ENCODE assay signal across 9 cellular contexts in the genomic region with DNA sequence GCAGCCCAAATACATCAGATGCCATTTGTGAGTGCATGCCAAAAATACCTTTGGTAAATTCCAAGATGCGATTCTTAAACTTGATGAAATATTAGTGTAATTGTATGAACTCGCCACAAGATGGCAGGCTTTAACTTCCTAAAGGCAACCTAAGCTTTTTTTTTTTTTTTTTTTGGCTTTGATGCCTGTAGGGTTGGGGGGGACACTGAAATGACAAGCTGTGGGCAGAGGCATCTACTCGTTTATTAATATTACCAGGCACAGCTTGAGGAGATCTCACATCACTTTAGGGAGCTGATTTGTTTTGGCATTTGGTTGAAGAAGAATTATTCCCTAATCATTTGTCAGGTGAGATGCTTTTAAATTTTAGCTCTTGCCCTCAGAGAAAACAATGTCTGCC.
DNase-seq lines count a peak whose midpoint lies in the region; ATAC-seq and TF ChIP-seq lines count a peak whose summit lies in the region.
"Had no signal": no experiment of that assay in that cellular context is flagged by ENCODE, and none has a peak within 500 bp of the region (broad histone marks: within the 10 kb centered on the region; RNA-seq: fewer than 3 reads in every experiment).

No MANE protein-coding gene starts in this region.

- peaks cover 8 to 14% (median 10%) of the 10 kb centered on the region in 3 donors for H3K27me3 Mint-ChIP-seq in naive B cell

- DNase-seq in cardiac muscle cell (ENCODE audit: low read depth in 1 of 2, low spot score in 1 of 2) (peak; percentile 77 to 81), Right ventricle myocardium inferior (ENCODE audit: missing footprints) (no peak), KG1 (lab: John Stamatoyannopoulos, UW) (peak; percentile 19), PC-3 (peak; percentile 70), naive B cell (peak; percentile 32)
- DNase-seq in effector CD4-positive, alpha-beta T cell = peak; percentile 8

- H3K36me3 ChIP-seq in cardiac muscle cell (no peaks in the 10 kb centered on the region), PC-3 (ENCODE audit: low read depth, low read length) (no peaks in the 10 kb centered on the region)

- intact Hi-C loops in Right ventricle myocardium inferior (cut with DNase I) (loop anchor here (10.0 kb wide), 1 partner anchor 755 kb away; no protein-coding TSS in a partner anchor), PC-3 (cut with micrococcal nuclease) (loop anchor here (1.0 to 10.0 kb wide), 3 partner anchors 44 to 778 kb away; no protein-coding TSS in a partner anchor)

- H3K27me3 ChIP-seq in cardiac muscle cell = no peaks in the 10 kb centered on the region
- H3K27me3 ChIP-seq in PC-3 (ENCODE audit: low read length) = peaks cover 40% of the 10 kb centered on the region

- no peak overlapping the region for H3K27ac Mint-ChIP-seq in naive B cell

- peaks cover 0 to under 1% (median 0%) of the 10 kb centered on the region in 7 donors for H3K9me3 Mint-ChIP-seq in naive B cell

- H3K4me1 ChIP-seq in cardiac muscle cell (ENCODE audit: low read depth) = no peaks in the 10 kb centered on the region
- H3K4me1 ChIP-seq in PC-3 (ENCODE audit: insufficient read depth, low read length) = no peaks in the 10 kb centered on the region

- no peaks in the 10 kb centered on the region for H4K20me1 ChIP-seq in PC-3 (ENCODE audit: low read length)

- H3K4me3 Mint-ChIP-seq in naive B cell = no peak overlapping the region

- H3F3A ChIP-seq in PC-3 (ENCODE audit: low read length, unreplicated experiment) = no peaks in the 10 kb centered on the region

- no TSS peak for BruUV-seq in PC-3 (replicated peaks; lab: Mats Ljungman, UMichigan)

- no peaks in the 10 kb centered on the region for H3K79me2 ChIP-seq in PC-3 (ENCODE audit: low read length)

- H3K9me3 ChIP-seq in cardiac muscle cell (ENCODE audit: low read depth) (no peaks in the 10 kb centered on the region), PC-3 (ENCODE audit: low read length) (no peaks in the 10 kb centered on the region)

- H3K4me1 Mint-ChIP-seq in naive B cell = no peaks in the 10 kb centered on the region

- H3K4me2 ChIP-seq in PC-3 (ENCODE audit: low read length) = no peak overlapping the region

- H2AFZ ChIP-seq in PC-3 (ENCODE audit: low read length) = no peak overlapping the region

- no peaks in the 10 kb centered on the region for H3K36me3 Mint-ChIP-seq in naive B cell

- H3K4me3 ChIP-seq in cardiac muscle cell = no peak overlapping the region
- H3K4me3 ChIP-seq in PC-3 (ENCODE audit: low read length) = no peak overlapping the region

- H3K27ac ChIP-seq in cardiac muscle cell (no peak overlapping the region), PC-3 (ENCODE audit: low read length) (no peak overlapping the region)
- H3K27ac ChIP-seq: epithelial cell of prostate had no signal

- no peaks in the 10 kb centered on the region for H3K9me2 ChIP-seq in PC-3 (replicated peaks; ENCODE audit: low read length)

- POLR2A ChIA-PET in PC-3 (lab: Charles Lee; ENCODE audit: unreplicated experiment) = interaction anchor here (0.5 to 0.6 kb wide), 3 partner anchors 44 to 1050 kb away, joined by 4 to 10 read pairs (median 5); no protein-coding TSS in a partner anchor

- ATAC-seq in Right ventricle myocardium inferior (no peak), PC-3 (peak; percentile 34), naive B cell (ENCODE audit: low read depth in 2 of 2) (no peak), HG02840 (IDR thresholded peaks at IDR 0.05; ENCODE audit: low FRiP score, unreplicated experiment) (no peak), HG02588 (IDR thresholded peaks at IDR 0.05; ENCODE audit: unreplicated experiment) (no peak)

- no peak overlapping the region for H3K9ac ChIP-seq in PC-3 (ENCODE audit: low read length)

- CTCF ChIA-PET in PC-3 (lab: Charles Lee) = interaction anchor here (0.5 to 2.2 kb wide), 28 partner anchors 9 to 1345 kb away, joined by 3 to 67 read pairs (median 6); partner anchors contain the start of gene GPHN

- TF ChIP-seq CTCF in cardiac muscle cell (IDR thresholded peaks at IDR 0.05; ENCODE audit: low read depth, low read length) = peak; percentile 54
- TF ChIP-seq CTCF in PC-3 (conservative IDR thresholded peaks at IDR 0.05; ENCODE audit: low read depth, low read length) = peak; percentile 84
